Comparison of ENCODE assay signal across 1 cellular context in the genomic region with DNA sequence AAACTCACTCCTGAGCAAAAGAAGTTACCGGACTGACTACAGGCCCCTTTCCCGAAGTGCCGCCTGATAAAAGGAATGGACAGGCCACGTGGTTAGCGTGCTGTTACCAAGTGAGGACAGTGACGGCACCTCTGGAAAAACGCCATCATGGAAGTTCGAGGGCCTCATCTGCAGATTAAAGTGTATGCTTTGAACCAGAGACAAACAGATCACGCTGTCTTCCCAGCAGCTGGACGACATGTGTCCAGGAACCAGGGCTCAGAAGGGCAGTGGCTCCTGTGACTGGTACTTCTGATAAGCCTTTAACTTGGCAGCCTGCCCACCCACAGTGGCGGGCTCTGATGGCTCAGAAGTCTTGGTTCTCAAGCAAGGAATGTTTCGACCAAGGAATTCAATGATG.
TF ChIP-seq lines count a peak whose summit lies in the region.

No MANE protein-coding gene starts in this region.

TF ChIP-seq in HepG2, 621 proteins besides CTCF, POLR2A, EP300 and RAD21 (continued from another document and continues in another):
- TF ChIP-seq, protein P1, sequence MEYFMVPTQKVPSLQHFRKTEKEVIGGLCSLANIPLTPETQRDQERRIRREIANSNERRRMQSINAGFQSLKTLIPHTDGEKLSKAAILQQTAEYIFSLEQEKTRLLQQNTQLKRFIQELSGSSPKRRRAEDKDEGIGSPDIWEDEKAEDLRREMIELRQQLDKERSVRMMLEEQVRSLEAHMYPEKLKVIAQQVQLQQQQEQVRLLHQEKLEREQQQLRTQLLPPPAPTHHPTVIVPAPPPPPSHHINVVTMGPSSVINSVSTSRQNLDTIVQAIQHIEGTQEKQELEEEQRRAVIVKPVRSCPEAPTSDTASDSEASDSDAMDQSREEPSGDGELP (IDR thresholded peaks at IDR 0.05; ENCODE audit: borderline replicate concordance, low read depth): peak; percentile 47; the same call in 1 of the 2 replicates
- TF ChIP-seq ZNF644 (CRISPR knock-in tag; IDR thresholded peaks at IDR 0.05; ENCODE audit: low read depth) (no peak), ZSCAN21 (CRISPR knock-in tag; IDR thresholded peaks at IDR 0.05; ENCODE audit: borderline replicate concordance) (no peak), ZNF660 (CRISPR knock-in tag; IDR thresholded peaks at IDR 0.05; ENCODE audit: borderline replicate concordance, low read depth) (no peak), BRD4 (CRISPR knock-in tag; IDR thresholded peaks at IDR 0.05) (no peak), MTA1 (CRISPR knock-in tag; IDR thresholded peaks at IDR 0.05; ENCODE audit: borderline replicate concordance) (no peak), NFKBIZ (CRISPR knock-in tag; IDR thresholded peaks at IDR 0.05) (0 out of 2 replicates have a peak, but pooled peaks have one; percentile 23), SALL1 (CRISPR knock-in tag; IDR thresholded peaks at IDR 0.05) (peak; percentile 38), PLRG1 (conservative IDR thresholded peaks at IDR 0.05) (no peak), MTF1 (CRISPR knock-in tag; IDR thresholded peaks at IDR 0.05) (no peak), NR1H2 (CRISPR knock-in tag; IDR thresholded peaks at IDR 0.05; ENCODE audit: borderline replicate concordance, low read depth) (no peak), JUNB (CRISPR knock-in tag; IDR thresholded peaks at IDR 0.05; ENCODE audit: borderline replicate concordance) (0 out of 2 replicates have a peak, but pooled peaks have one; percentile 19), MAZ (IDR thresholded peaks at IDR 0.05; ENCODE audit: borderline replicate concordance, low read depth, low read length) (no peak), MAZ (CRISPR knock-in tag; IDR thresholded peaks at IDR 0.05; ENCODE audit: low read depth) (no peak), SOX5 (CRISPR knock-in tag; IDR thresholded peaks at IDR 0.05; ENCODE audit: borderline replicate concordance) (no peak), ZFP82 (CRISPR knock-in tag; IDR thresholded peaks at IDR 0.05; ENCODE audit: borderline replicate concordance) (no peak), MED8 (CRISPR knock-in tag; IDR thresholded peaks at IDR 0.05; ENCODE audit: insufficient replicate concordance) (no peak), SAP130 (CRISPR knock-in tag; IDR thresholded peaks at IDR 0.05; ENCODE audit: low read depth) (peak; percentile 35; the same call in 1 of the 2 replicates), NCOA5 (CRISPR knock-in tag; IDR thresholded peaks at IDR 0.05) (no peak), PITX1 (CRISPR knock-in tag; IDR thresholded peaks at IDR 0.05) (0 out of 2 replicates have a peak, but pooled peaks have one; percentile 33), ZBTB21 (CRISPR knock-in tag; IDR thresholded peaks at IDR 0.05) (0 out of 2 replicates have a peak, but pooled peaks have one; percentile 20), DNMT1 (CRISPR knock-in tag; IDR thresholded peaks at IDR 0.05) (no peak), ZNF552 (CRISPR knock-in tag; IDR thresholded peaks at IDR 0.05; ENCODE audit: borderline replicate concordance) (no peak), ZFP36L1 (CRISPR knock-in tag; IDR thresholded peaks at IDR 0.05) (0 out of 2 replicates have a peak, but pooled peaks have one; percentile 48), SYNCRIP (IDR thresholded peaks at IDR 0.05; ENCODE audit: insufficient read depth, low read depth, low read length) (no peak), ZNF253 (CRISPR knock-in tag; IDR thresholded peaks at IDR 0.05; ENCODE audit: borderline replicate concordance) (no peak), ZMYM3 (CRISPR knock-in tag; IDR thresholded peaks at IDR 0.05) (no peak), BORCS8-MEF2B (CRISPR knock-in tag; IDR thresholded peaks at IDR 0.05) (no peak), SIN3A (IDR thresholded peaks at IDR 0.05; ENCODE audit: borderline replicate concordance, low read depth, low read length) (no peak), DR1 (CRISPR knock-in tag; IDR thresholded peaks at IDR 0.05) (no peak), ZFAT (CRISPR knock-in tag; conservative IDR thresholded peaks at IDR 0.05) (no peak), POLR2AphosphoS2 (IDR thresholded peaks at IDR 0.05; ENCODE audit: low read depth, low read length) (no peak)
- TF ChIP-seq, protein P2, sequence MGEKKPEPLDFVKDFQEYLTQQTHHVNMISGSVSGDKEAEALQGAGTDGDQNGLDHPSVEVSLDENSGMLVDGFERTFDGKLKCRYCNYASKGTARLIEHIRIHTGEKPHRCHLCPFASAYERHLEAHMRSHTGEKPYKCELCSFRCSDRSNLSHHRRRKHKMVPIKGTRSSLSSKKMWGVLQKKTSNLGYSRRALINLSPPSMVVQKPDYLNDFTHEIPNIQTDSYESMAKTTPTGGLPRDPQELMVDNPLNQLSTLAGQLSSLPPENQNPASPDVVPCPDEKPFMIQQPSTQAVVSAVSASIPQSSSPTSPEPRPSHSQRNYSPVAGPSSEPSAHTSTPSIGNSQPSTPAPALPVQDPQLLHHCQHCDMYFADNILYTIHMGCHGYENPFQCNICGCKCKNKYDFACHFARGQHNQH (CRISPR knock-in tag; IDR thresholded peaks at IDR 0.05): 0 out of 2 replicates have a peak, but pooled peaks have one; percentile 34
- TF ChIP-seq, protein P3, sequence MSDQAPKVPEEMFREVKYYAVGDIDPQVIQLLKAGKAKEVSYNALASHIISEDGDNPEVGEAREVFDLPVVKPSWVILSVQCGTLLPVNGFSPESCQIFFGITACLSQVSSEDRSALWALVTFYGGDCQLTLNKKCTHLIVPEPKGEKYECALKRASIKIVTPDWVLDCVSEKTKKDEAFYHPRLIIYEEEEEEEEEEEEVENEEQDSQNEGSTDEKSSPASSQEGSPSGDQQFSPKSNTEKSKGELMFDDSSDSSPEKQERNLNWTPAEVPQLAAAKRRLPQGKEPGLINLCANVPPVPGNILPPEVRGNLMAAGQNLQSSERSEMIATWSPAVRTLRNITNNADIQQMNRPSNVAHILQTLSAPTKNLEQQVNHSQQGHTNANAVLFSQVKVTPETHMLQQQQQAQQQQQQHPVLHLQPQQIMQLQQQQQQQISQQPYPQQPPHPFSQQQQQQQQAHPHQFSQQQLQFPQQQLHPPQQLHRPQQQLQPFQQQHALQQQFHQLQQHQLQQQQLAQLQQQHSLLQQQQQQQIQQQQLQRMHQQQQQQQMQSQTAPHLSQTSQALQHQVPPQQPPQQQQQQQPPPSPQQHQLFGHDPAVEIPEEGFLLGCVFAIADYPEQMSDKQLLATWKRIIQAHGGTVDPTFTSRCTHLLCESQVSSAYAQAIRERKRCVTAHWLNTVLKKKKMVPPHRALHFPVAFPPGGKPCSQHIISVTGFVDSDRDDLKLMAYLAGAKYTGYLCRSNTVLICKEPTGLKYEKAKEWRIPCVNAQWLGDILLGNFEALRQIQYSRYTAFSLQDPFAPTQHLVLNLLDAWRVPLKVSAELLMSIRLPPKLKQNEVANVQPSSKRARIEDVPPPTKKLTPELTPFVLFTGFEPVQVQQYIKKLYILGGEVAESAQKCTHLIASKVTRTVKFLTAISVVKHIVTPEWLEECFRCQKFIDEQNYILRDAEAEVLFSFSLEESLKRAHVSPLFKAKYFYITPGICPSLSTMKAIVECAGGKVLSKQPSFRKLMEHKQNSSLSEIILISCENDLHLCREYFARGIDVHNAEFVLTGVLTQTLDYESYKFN (CRISPR knock-in tag; conservative IDR thresholded peaks at IDR 0.05): 0 out of 2 replicates have a peak, but pooled peaks have one; percentile 18
- TF ChIP-seq, protein P4, sequence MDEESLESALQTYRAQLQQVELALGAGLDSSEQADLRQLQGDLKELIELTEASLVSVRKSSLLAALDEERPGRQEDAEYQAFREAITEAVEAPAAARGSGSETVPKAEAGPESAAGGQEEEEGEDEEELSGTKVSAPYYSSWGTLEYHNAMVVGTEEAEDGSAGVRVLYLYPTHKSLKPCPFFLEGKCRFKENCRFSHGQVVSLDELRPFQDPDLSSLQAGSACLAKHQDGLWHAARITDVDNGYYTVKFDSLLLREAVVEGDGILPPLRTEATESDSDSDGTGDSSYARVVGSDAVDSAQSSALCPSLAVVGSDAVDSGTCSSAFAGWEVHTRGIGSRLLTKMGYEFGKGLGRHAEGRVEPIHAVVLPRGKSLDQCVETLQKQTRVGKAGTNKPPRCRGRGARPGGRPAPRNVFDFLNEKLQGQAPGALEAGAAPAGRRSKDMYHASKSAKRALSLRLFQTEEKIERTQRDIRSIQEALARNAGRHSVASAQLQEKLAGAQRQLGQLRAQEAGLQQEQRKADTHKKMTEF (CRISPR knock-in tag; IDR thresholded peaks at IDR 0.05): peak; percentile 44; the same call in 1 of the 2 replicates
- TF ChIP-seq, protein P5, sequence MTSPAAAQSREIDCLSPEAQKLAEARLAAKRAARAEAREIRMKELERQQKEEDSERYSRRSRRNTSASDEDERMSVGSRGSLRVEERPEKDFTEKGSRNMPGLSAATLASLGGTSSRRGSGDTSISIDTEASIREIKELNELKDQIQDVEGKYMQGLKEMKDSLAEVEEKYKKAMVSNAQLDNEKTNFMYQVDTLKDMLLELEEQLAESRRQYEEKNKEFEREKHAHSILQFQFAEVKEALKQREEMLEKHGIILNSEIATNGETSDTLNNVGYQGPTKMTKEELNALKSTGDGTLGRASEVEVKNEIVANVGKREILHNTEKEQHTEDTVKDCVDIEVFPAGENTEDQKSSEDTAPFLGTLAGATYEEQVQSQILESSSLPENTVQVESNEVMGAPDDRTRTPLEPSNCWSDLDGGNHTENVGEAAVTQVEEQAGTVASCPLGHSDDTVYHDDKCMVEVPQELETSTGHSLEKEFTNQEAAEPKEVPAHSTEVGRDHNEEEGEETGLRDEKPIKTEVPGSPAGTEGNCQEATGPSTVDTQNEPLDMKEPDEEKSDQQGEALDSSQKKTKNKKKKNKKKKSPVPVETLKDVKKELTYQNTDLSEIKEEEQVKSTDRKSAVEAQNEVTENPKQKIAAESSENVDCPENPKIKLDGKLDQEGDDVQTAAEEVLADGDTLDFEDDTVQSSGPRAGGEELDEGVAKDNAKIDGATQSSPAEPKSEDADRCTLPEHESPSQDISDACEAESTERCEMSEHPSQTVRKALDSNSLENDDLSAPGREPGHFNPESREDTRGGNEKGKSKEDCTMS (CRISPR knock-in tag; conservative IDR thresholded peaks at IDR 0.05): no peak
- TF ChIP-seq, protein P6, sequence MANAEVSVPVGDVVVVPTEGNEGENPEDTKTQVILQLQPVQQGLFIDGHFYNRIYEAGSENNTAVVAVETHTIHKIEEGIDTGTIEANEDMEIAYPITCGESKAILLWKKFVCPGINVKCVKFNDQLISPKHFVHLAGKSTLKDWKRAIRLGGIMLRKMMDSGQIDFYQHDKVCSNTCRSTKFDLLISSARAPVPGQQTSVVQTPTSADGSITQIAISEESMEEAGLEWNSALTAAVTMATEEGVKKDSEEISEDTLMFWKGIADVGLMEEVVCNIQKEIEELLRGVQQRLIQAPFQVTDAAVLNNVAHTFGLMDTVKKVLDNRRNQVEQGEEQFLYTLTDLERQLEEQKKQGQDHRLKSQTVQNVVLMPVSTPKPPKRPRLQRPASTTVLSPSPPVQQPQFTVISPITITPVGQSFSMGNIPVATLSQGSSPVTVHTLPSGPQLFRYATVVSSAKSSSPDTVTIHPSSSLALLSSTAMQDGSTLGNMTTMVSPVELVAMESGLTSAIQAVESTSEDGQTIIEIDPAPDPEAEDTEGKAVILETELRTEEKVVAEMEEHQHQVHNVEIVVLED (CRISPR knock-in tag; IDR thresholded peaks at IDR 0.05; ENCODE audit: borderline replicate concordance): no peak
- TF ChIP-seq, protein P7, sequence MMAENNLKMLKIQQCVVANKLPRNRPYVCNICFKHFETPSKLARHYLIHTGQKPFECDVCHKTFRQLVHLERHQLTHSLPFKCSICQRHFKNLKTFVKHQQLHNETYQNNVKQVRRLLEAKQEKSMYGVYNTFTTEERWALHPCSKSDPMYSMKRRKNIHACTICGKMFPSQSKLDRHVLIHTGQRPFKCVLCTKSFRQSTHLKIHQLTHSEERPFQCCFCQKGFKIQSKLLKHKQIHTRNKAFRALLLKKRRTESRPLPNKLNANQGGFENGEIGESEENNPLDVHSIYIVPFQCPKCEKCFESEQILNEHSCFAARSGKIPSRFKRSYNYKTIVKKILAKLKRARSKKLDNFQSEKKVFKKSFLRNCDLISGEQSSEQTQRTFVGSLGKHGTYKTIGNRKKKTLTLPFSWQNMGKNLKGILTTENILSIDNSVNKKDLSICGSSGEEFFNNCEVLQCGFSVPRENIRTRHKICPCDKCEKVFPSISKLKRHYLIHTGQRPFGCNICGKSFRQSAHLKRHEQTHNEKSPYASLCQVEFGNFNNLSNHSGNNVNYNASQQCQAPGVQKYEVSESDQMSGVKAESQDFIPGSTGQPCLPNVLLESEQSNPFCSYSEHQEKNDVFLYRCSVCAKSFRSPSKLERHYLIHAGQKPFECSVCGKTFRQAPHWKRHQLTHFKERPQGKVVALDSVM (CRISPR knock-in tag; IDR thresholded peaks at IDR 0.05): no peak
- TF ChIP-seq, protein P8, sequence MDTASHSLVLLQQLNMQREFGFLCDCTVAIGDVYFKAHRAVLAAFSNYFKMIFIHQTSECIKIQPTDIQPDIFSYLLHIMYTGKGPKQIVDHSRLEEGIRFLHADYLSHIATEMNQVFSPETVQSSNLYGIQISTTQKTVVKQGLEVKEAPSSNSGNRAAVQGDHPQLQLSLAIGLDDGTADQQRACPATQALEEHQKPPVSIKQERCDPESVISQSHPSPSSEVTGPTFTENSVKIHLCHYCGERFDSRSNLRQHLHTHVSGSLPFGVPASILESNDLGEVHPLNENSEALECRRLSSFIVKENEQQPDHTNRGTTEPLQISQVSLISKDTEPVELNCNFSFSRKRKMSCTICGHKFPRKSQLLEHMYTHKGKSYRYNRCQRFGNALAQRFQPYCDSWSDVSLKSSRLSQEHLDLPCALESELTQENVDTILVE (CRISPR knock-in tag; IDR thresholded peaks at IDR 0.05): 0 out of 2 replicates have a peak, but pooled peaks have one; percentile 58
- TF ChIP-seq, protein P9, sequence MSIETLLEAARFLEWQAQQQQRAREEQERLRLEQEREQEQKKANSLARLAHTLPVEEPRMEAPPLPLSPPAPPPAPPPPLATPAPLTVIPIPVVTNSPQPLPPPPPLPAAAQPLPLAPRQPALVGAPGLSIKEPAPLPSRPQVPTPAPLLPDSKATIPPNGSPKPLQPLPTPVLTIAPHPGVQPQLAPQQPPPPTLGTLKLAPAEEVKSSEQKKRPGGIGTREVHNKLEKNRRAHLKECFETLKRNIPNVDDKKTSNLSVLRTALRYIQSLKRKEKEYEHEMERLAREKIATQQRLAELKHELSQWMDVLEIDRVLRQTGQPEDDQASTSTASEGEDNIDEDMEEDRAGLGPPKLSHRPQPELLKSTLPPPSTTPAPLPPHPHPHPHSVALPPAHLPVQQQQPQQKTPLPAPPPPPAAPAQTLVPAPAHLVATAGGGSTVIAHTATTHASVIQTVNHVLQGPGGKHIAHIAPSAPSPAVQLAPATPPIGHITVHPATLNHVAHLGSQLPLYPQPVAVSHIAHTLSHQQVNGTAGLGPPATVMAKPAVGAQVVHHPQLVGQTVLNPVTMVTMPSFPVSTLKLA (IDR thresholded peaks at IDR 0.05): no peak
- TF ChIP-seq, protein P10, sequence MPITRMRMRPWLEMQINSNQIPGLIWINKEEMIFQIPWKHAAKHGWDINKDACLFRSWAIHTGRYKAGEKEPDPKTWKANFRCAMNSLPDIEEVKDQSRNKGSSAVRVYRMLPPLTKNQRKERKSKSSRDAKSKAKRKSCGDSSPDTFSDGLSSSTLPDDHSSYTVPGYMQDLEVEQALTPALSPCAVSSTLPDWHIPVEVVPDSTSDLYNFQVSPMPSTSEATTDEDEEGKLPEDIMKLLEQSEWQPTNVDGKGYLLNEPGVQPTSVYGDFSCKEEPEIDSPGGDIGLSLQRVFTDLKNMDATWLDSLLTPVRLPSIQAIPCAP (CRISPR knock-in tag; IDR thresholded peaks at IDR 0.05; ENCODE audit: low read depth): no peak
